In genomic region chr2:17646096-17646554, GRCh38 we compare ENCODE assay signal across 8 cellular contexts.
DNase-seq lines count a peak whose midpoint lies in the region; ATAC-seq and TF ChIP-seq lines count a peak whose summit lies in the region.

No MANE protein-coding gene starts in this region.

- TF ChIP-seq CTCF in PC-9 (conservative IDR thresholded peaks at IDR 0.05) (peak; percentile 95), gastrocnemius medialis (IDR thresholded peaks at IDR 0.05 in 4 of 5, conservative IDR thresholded peaks at IDR 0.05 in 1 of 5) (peak; percentile 73 to 88 (median 84))

- H3K27ac Mint-ChIP-seq in activated CD4-positive, alpha-beta T cell treated with anti-CD3 and anti-CD28 coated beads for 36 hours: no peak overlapping the region

- H3K4me3 Mint-ChIP-seq in activated CD4-positive, alpha-beta T cell treated with anti-CD3 and anti-CD28 coated beads for 36 hours: no peak overlapping the region

- no peaks in the 10 kb centered on the region for H3K27me3 Mint-ChIP-seq in activated CD4-positive, alpha-beta T cell treated with anti-CD3 and anti-CD28 coated beads for 36 hours

- H3K27ac ChIP-seq in PC-9: peak overlapping the region; percentile 55
- H3K27ac ChIP-seq in right cardiac atrium (ENCODE audit: low read length): no peak overlapping the region
- no peak overlapping the region for H3K27ac ChIP-seq in gastrocnemius medialis

- no peaks in the 10 kb centered on the region for H3K79me2 ChIP-seq in PC-9 (ENCODE audit: low read depth)

- POLR2A ChIA-PET in activated CD4-positive, alpha-beta T cell treated with anti-CD3 and anti-CD28 coated beads for 36 hours (lab: Charles Lee): no interaction called here
- POLR2A ChIA-PET in PC-9 (lab: Charles Lee; ENCODE audit: unreplicated experiment): no interaction called here

- no peaks in the 10 kb centered on the region for H3K9me2 ChIP-seq in PC-9 (ENCODE audit: insufficient read depth)

- CTCF ChIA-PET in activated CD4-positive, alpha-beta T cell treated with anti-CD3 and anti-CD28 coated beads for 36 hours (lab: Charles Lee): interaction anchor here (0.7 to 6.2 kb wide), 13 partner anchors 10 to 533 kb away, joined by 3 to 111 read pairs (median 5); no protein-coding TSS in a partner anchor
- CTCF ChIA-PET in PC-9 (lab: Charles Lee): no interaction called here

- peak; percentile 67 for DNase-seq in activated CD4-positive, alpha-beta T cell treated with anti-CD3 and anti-CD28 coated beads for 36 hours
- no peak for DNase-seq in activated CD4-positive, alpha-beta T cell treated with anti-CD3 and anti-CD28 coated beads for 1 hour
- DNase-seq in H4 (ENCODE audit: low spot score) (peak; percentile 62), PC-9 (peak; percentile 32 to 73), amniotic stem cell (lab: John Stamatoyannopoulos, UW) (peak; percentile 32), right cardiac atrium (no peak), gastrocnemius medialis (peak; percentile 23 to 25)
- peak; percentile 45 for DNase-seq in Jurkat, Clone E6-1 (ENCODE audit: low read depth, low spot score)

- in situ Hi-C loops in gastrocnemius medialis (cut with MboI; ENCODE audit: low sequenced_read_pairs in 4 of 4): no loop called here

- H3K27me3 ChIP-seq in PC-9 (ENCODE audit: insufficient read depth, low read depth): no peaks in the 10 kb centered on the region
- no peaks in the 10 kb centered on the region for H3K27me3 ChIP-seq in right cardiac atrium (ENCODE audit: control insufficient read depth, insufficient read depth)
- H3K27me3 ChIP-seq in gastrocnemius medialis: no peaks in the 10 kb centered on the region

- H2AFZ ChIP-seq in PC-9: 0 out of 2 replicates have a peak overlapping the region, but pooled peaks have one; percentile 34

- no TSS peak for BruUV-seq in PC-9 (replicated peaks; lab: Mats Ljungman, UMichigan)

- no peaks in the 10 kb centered on the region for H3K9me3 Mint-ChIP-seq in activated CD4-positive, alpha-beta T cell treated with anti-CD3 and anti-CD28 coated beads for 36 hours (ENCODE audit: low read depth)

- H3K9me3 ChIP-seq in PC-9 (ENCODE audit: insufficient read depth, low read depth): no peaks in the 10 kb centered on the region
- H3K9me3 ChIP-seq in right cardiac atrium (ENCODE audit: control insufficient read depth, low read length): no peaks in the 10 kb centered on the region
- no peaks in the 10 kb centered on the region for H3K9me3 ChIP-seq in gastrocnemius medialis

- 1% methylated on average over 3 of the region's 3 CpGs for WGBS in right cardiac atrium

- no peak overlapping the region for H3K4me3 ChIP-seq in Jurkat, Clone E6-1 (ENCODE audit: low read length)
- H3K4me3 ChIP-seq in PC-9: no peak overlapping the region
- no peak overlapping the region for H3K4me3 ChIP-seq in right cardiac atrium (ENCODE audit: low read length)
- H3K4me3 ChIP-seq in gastrocnemius medialis: no peak overlapping the region

- H3K36me3 Mint-ChIP-seq in activated CD4-positive, alpha-beta T cell treated with anti-CD3 and anti-CD28 coated beads for 36 hours (ENCODE audit: low read depth): no peaks in the 10 kb centered on the region

- H3K4me2 ChIP-seq in PC-9: peak overlapping the region; percentile 46; the same call in 1 of the 2 replicates

- peaks cover 8% of the 10 kb centered on the region; the same call in 1 of the 2 replicates for H3F3A ChIP-seq in PC-9 (ENCODE audit: insufficient read depth, low read depth)

- peak; percentile 84 for ATAC-seq in activated CD4-positive, alpha-beta T cell treated with anti-CD3 and anti-CD28 coated beads for 36 hours
- ATAC-seq in right cardiac atrium: peak; percentile 53 to 71
- ATAC-seq in gastrocnemius medialis: peak; percentile 74 to 88

- TF ChIP-seq POLR2A in gastrocnemius medialis (IDR thresholded peaks at IDR 0.05): no peak

- H3K36me3 ChIP-seq in PC-9 (ENCODE audit: low read depth): no peaks in the 10 kb centered on the region
- H3K36me3 ChIP-seq in gastrocnemius medialis: no peaks in the 10 kb centered on the region

- H3K4me1 ChIP-seq in PC-9 (replicated peaks; ENCODE audit: insufficient read depth) (peaks cover 28% of the 10 kb centered on the region), right cardiac atrium (ENCODE audit: control insufficient read depth, insufficient read depth, low read length) (peaks cover 3% of the 10 kb centered on the region), gastrocnemius medialis (peaks cover 8 to 19% of the 10 kb centered on the region in 2 donors)

- H4K20me1 ChIP-seq in PC-9 (ENCODE audit: insufficient read depth): no peaks in the 10 kb centered on the region

- intact Hi-C loops in activated CD4-positive, alpha-beta T cell treated with anti-CD3 and anti-CD28 coated beads for 36 hours (cut with DNase I, micrococcal nuclease): loop anchor here (1.0 kb wide), 1 partner anchor 25 kb away; no protein-coding TSS in a partner anchor
- intact Hi-C loops in PC-9 (cut with micrococcal nuclease; ENCODE audit: unreplicated experiment): loop anchor here (2.0 kb wide), 1 partner anchor 105 kb away; the partner anchor contains the start of gene VSNL1
- intact Hi-C loops in right cardiac atrium (cut with DNase I): loop anchor here in 1 of 4 donors (10.0 kb wide), 1 partner anchor 101 kb away; the partner anchor contains the start of gene VSNL1
- intact Hi-C loops in gastrocnemius medialis (cut with DNase I; ENCODE audit: low total_unique reads): loop anchor here (1.0 kb wide), 1 partner anchor 25 kb away; no protein-coding TSS in a partner anchor

- peaks cover 19% of the 10 kb centered on the region for H3K4me1 Mint-ChIP-seq in activated CD4-positive, alpha-beta T cell treated with anti-CD3 and anti-CD28 coated beads for 36 hours

Comparison
In these comparisons a context has a peak if more than half of its experiments do, and no peak if none do; other contexts are left out.
1. DNase-seq: peak in activated CD4-positive, alpha-beta T cell treated with anti-CD3 and anti-CD28 coated beads for 36 hours (single experiment), H4 (single experiment), Jurkat, Clone E6-1 (single experiment), PC-9 (2 of 2), amniotic stem cell (single experiment) and gastrocnemius medialis (2 of 2); none in activated CD4-positive, alpha-beta T cell treated with anti-CD3 and anti-CD28 coated beads for 1 hour (single experiment) and right cardiac atrium (0 of 3).
2. Peak in every context shown above with its lines, with median percentiles within 50 percentile points of each other: ATAC-seq.